8 cellular contexts compared by ENCODE assay signal in the genomic region with DNA sequence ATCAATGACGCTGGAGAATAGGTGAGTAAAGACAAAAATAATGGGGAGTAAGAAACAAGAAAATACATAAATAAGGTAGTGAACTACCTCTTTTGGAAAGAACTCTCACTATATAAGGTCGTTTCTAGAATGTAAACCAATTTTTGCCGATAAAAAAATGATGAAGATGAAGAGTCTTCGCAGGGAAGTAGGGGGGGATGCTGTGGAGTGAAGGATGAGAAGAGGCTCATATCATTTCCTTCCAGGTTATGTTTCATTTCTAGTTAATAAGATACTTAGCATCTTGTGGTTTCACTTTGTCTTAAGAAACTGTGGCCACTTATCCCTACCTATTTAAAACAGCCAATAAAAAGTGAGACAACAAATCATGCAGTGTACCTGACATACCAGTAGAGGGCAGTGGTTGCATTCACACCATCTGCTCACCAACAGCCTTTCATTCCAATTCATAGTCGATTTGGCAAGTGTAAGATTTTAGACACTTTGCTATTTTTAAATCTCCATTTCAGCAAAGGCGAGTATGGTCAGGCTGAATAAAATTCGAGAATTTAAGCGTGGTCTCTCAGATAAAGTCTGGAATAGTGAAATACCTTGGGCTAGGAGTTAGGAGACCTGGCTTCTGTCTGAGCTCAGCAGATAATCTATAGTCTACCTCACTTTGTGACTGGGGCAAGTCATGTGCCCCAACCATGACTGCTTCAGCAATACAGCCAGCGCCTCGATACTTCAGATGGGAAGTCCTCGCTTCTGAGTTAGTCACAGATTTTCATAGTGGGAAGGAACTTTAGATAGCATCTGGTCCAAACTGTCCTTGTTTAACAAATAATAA. TPM values are rescaled to one million over a fixed set of nuclear protein-coding genes. Genes with fewer than 3 reads are reported as not detected.
DNase-seq lines count a peak whose midpoint lies in the region; ATAC-seq and TF ChIP-seq lines count a peak whose summit lies in the region.

No MANE protein-coding gene starts in this region.

- POLR2A ChIA-PET in AG04450 (lab: Yijun Ruan, JAX) (no interaction called here), T-cell (lab: Charles Lee) (interaction anchor here in 1 of 2 donors (0.6 to 2.3 kb wide), 4 partner anchors 12 to 413 kb away, joined by 3 to 8 read pairs (median 4); no protein-coding TSS in a partner anchor)

- H3K27me3 Mint-ChIP-seq in T-cell = no peaks in the 10 kb centered on the region
- no peaks in the 10 kb centered on the region for H3K27me3 Mint-ChIP-seq in stimulated activated naive B cell treated with anti-CD40 and anti-IgM and Interleukin-4, amounts not matched to agents 10 μg/mL and 1 μg/mL and 100 μg/mL, for 72 hours

- H3K36me3 ChIP-seq in kidney epithelial cell (ENCODE audit: control insufficient read depth, insufficient read depth, low read length) = no peaks in the 10 kb centered on the region

- peak; percentile 38 for DNase-seq in AG04450 (ENCODE audit: low read depth, low spot score)
- peak; percentile 80 for DNase-seq in NAMALWA (ENCODE audit: low spot score)
- DNase-seq in T-cell = peak in 30 of 34 experiments; percentile 8 to 68 (median 40)
- DNase-seq in central memory CD4-positive, alpha-beta T cell = peak; percentile 73
- DNase-seq in kidney epithelial cell (ENCODE audit: low read depth) = peak; percentile 25
- DNase-seq in stimulated activated naive B cell treated with anti-CD40 and anti-IgM and Interleukin-4, amounts not matched to agents 10 μg/mL and 1 μg/mL and 100 μg/mL, for 72 hours = peak; percentile 35

- H3K27ac Mint-ChIP-seq in T-cell = peak overlapping the region; percentile 78 to 84
- peak overlapping the region; percentile 42 for H3K27ac Mint-ChIP-seq in stimulated activated naive B cell treated with anti-CD40 and anti-IgM and Interleukin-4, amounts not matched to agents 10 μg/mL and 1 μg/mL and 100 μg/mL, for 72 hours

- TF ChIP-seq CTCF in AG04450 (IDR thresholded peaks at IDR 0.05; ENCODE audit: low read depth, low read length) = peak; percentile 98
- TF ChIP-seq CTCF in GM12874 (IDR thresholded peaks at IDR 0.05; ENCODE audit: insufficient read depth, low read depth, low read length) = peak; percentile 81
- TF ChIP-seq CTCF in kidney epithelial cell (IDR thresholded peaks at IDR 0.05; ENCODE audit: insufficient read depth, low read length, poor library complexity, severe bottlenecking) = peak; percentile 86

- no peak overlapping the region for H3K27ac ChIP-seq in AG04450 (ENCODE audit: low read depth, low read length)

- H3K9me3 ChIP-seq in AG04450 (ENCODE audit: control insufficient read depth, insufficient read depth, low read length) = no peaks in the 10 kb centered on the region

- H3K4me3 Mint-ChIP-seq in T-cell = peak overlapping the region in 1 of 3 donors; percentile 37
- H3K4me3 Mint-ChIP-seq in stimulated activated naive B cell treated with anti-CD40 and anti-IgM and Interleukin-4, amounts not matched to agents 10 μg/mL and 1 μg/mL and 100 μg/mL, for 72 hours = peak overlapping the region; percentile 26 to 44

- H3K27me3 ChIP-seq in AG04450 (ENCODE audit: control insufficient read depth, insufficient read depth, low read length) (no peaks in the 10 kb centered on the region), kidney epithelial cell (ENCODE audit: control insufficient read depth, insufficient read depth, low read length) (no peaks in the 10 kb centered on the region)

- ATAC-seq in HG02623 (IDR thresholded peaks at IDR 0.05; ENCODE audit: unreplicated experiment) (peak; percentile 88), T-cell (replicated peaks in 1 of 4) (peak; percentile 74 to 82 (median 76))
- peak; percentile 85 to 91 for ATAC-seq in stimulated activated naive B cell treated with anti-CD40 and anti-IgM and Interleukin-4, amounts not matched to agents 10 μg/mL and 1 μg/mL and 100 μg/mL, for 72 hours (replicated peaks)

- CTCF ChIA-PET in AG04450 (lab: Charles Lee) = interaction anchor here (0.6 to 5.9 kb wide), 16 partner anchors 9 to 1326 kb away, joined by 3 to 79 read pairs (median 4); a partner anchor contains a TSS
- CTCF ChIA-PET in T-cell (lab: Charles Lee) = interaction anchor here (0.6 to 5.1 kb wide), 21 partner anchors 9 to 425 kb away, joined by 3 to 48 read pairs (median 5); no protein-coding TSS in a partner anchor

- H3K4me1 Mint-ChIP-seq in T-cell = peaks cover 53 to 59% (median 59%) of the 10 kb centered on the region in 3 donors
- peaks cover 6 to 10% of the 10 kb centered on the region in 2 donors for H3K4me1 Mint-ChIP-seq in stimulated activated naive B cell treated with anti-CD40 and anti-IgM and Interleukin-4, amounts not matched to agents 10 μg/mL and 1 μg/mL and 100 μg/mL, for 72 hours

- H3K9me3 Mint-ChIP-seq in T-cell = no peaks in the 10 kb centered on the region
- H3K9me3 Mint-ChIP-seq in stimulated activated naive B cell treated with anti-CD40 and anti-IgM and Interleukin-4, amounts not matched to agents 10 μg/mL and 1 μg/mL and 100 μg/mL, for 72 hours = no peaks in the 10 kb centered on the region

- H3K4me3 ChIP-seq in AG04450 (ENCODE audit: low read depth, low read length) (no peak overlapping the region), kidney epithelial cell (ENCODE audit: low read depth, low read length) (no peak overlapping the region)

- H3K36me3 Mint-ChIP-seq in T-cell = peaks cover 62% of the 10 kb centered on the region
- H3K36me3 Mint-ChIP-seq in stimulated activated naive B cell treated with anti-CD40 and anti-IgM and Interleukin-4, amounts not matched to agents 10 μg/mL and 1 μg/mL and 100 μg/mL, for 72 hours = peaks cover 8 to 16% of the 10 kb centered on the region in 2 donors

RNA-seq across cellular contexts. Expression of a gene that starts 28.9 kb away (rescaled TPM):
- 23.6 and 29.3 TPM in 2 replicates for polyA plus RNA-seq in AG04450 (2011; rRNA removed)
- 25.9 and 28.4 TPM in 2 replicates for polyA minus RNA-seq in AG04450 (2011; rRNA and poly(A)+ RNA removed)
- total RNA-seq in T-cell = 10 to 100 TPM; 47.4 to 68.7 (median 52.4) TPM
- total RNA-seq in kidney epithelial cell = 18.6 and 34.8 TPM in 2 replicates

Comparison
In these comparisons a context has a peak if more than half of its experiments do, and no peak if none do; other contexts are left out.
1. DNase-seq: peak in every context shown above with its lines; median percentile 80 in NAMALWA; 73 in central memory CD4-positive, alpha-beta T cell; 40 in T-cell; 38 in AG04450; 35 in stimulated activated naive B cell treated with anti-CD40 and anti-IgM and Interleukin-4, amounts not matched to agents 10 μg/mL and 1 μg/mL and 100 μg/mL, for 72 hours; 25 in kidney epithelial cell.